ENCODE assay signal across 21 cellular contexts in genomic region chr4:42625366-42625765, GRCh38. TPM values are rescaled to one million over a fixed set of nuclear protein-coding genes. Genes with fewer than 3 reads are reported as not detected.
DNase-seq lines count a peak whose midpoint lies in the region; ATAC-seq, FAIRE-seq and TF ChIP-seq lines count a peak whose summit lies in the region.
"Had no signal": no experiment of that assay in that cellular context is flagged by ENCODE, and none has a peak within 500 bp of the region (broad histone marks: within the 10 kb centered on the region; RNA-seq: fewer than 3 reads in every experiment).

No MANE protein-coding gene starts in this region.

- H3K36me3 Mint-ChIP-seq in activated B cell treated with CpG ODN at 0.5 μM for 24 hours (ENCODE audit: low read depth) = peaks cover 12% of the 10 kb centered on the region
- H3K36me3 Mint-ChIP-seq in naive B cell = no peaks in the 10 kb centered on the region

- no peaks in the 10 kb centered on the region for H3K27me3 ChIP-seq in left lung

- peaks cover 0 to 22% of the 10 kb centered on the region in 2 donors for H3K4me1 ChIP-seq in left lung

- H3K4me3 Mint-ChIP-seq in activated B cell treated with CpG ODN at 0.5 μM for 24 hours (no peak overlapping the region), naive B cell (peak overlapping the region in 1 of 8 donors; percentile 22)

- H3K27me3 Mint-ChIP-seq in activated B cell treated with CpG ODN at 0.5 μM for 24 hours (no peaks in the 10 kb centered on the region), naive B cell (no peaks in the 10 kb centered on the region)

- TF ChIP-seq CTCF in D721Med (IDR thresholded peaks at IDR 0.05; ENCODE audit: insufficient read depth, missing control alignments) = no peak
- TF ChIP-seq CTCF in activated B cell treated with CpG ODN at 0.5 μM for 24 hours (IDR thresholded peaks at IDR 0.05) = no peak
- no peak for TF ChIP-seq CTCF in left lung (IDR thresholded peaks at IDR 0.05)

- no peak for DNase-seq in D721Med (ENCODE audit: insufficient read length, low spot score)
- DNase-seq in GM12892 (ENCODE audit: insufficient read length) = no peak
- no peak for DNase-seq in activated B cell treated with CpG ODN at 0.5 μM for 24 hours
- DNase-seq in naive B cell = no peak
- no peak for DNase-seq in left lung
- DNase-seq: ACHN; GDM1; H7; NCI-H1092 treated with DMSO at 0.1 percent for 48 hours; NCI-H146; NCI-H2029 treated with DMSO at 0.1 percent for 48 hours; NCI-H2171; NCI-H446; NCI-H526 treated with DMSO at 0.1 percent for 48 hours; NK-92 treated with Interleukin-12 subunit alpha and Interleukin-12 subunit beta, amount 100 ng/mL, for 24 hours; SHP77; SK-N-SH had no signal

- ATAC-seq in activated B cell treated with CpG ODN at 0.5 μM for 24 hours (ENCODE audit: low read depth) (no peak), naive B cell (ENCODE audit: low read depth in 2 of 2) (no peak), HG03280 (IDR thresholded peaks at IDR 0.05; ENCODE audit: unreplicated experiment) (no peak), GM19397 (IDR thresholded peaks at IDR 0.05; ENCODE audit: unreplicated experiment) (no peak), HG03039 (IDR thresholded peaks at IDR 0.05; ENCODE audit: unreplicated experiment) (no peak), left lung (no peak)

- H3K36me3 ChIP-seq in left lung = peaks cover 0 to 12% of the 10 kb centered on the region in 2 donors

- H3K4me3 ChIP-seq in left lung = no peak overlapping the region

- no peak overlapping the region for H3K27ac ChIP-seq in left lung
- H3K27ac ChIP-seq: C4-2B had no signal

- intact Hi-C loops in activated B cell treated with CpG ODN at 0.5 μM for 24 hours (cut with micrococcal nuclease) (no loop called here), left lung (cut with DNase I) (no loop called here)

- H3K4me1 Mint-ChIP-seq in activated B cell treated with CpG ODN at 0.5 μM for 24 hours = peaks cover 77% of the 10 kb centered on the region
- H3K4me1 Mint-ChIP-seq in naive B cell = peaks cover 38 to 72% (median 70%) of the 10 kb centered on the region in 3 donors

- FAIRE-seq in D721Med (lab: Jason Lieb, UNC) (peak; percentile 21), GM12892 (lab: Jason Lieb, UNC) (peak; percentile 87)

- H3K27ac Mint-ChIP-seq in activated B cell treated with CpG ODN at 0.5 μM for 24 hours = peak overlapping the region; percentile 95
- peak overlapping the region in 5 of 6 donors; percentile 28 to 95 (median 57) for H3K27ac Mint-ChIP-seq in naive B cell

- CTCF ChIA-PET in activated B cell treated with CpG ODN at 0.5 μM for 24 hours (lab: Charles Lee) = no interaction called here

- TF ChIP-seq POLR2A in GM12892 (IDR thresholded peaks at IDR 0.05; ENCODE audit: low read depth, low read length) = no peak

- POLR2A ChIA-PET in activated B cell treated with CpG ODN at 0.5 μM for 24 hours (lab: Charles Lee) = interaction anchor here (0.9 to 1.6 kb wide), 2 partner anchors 13 to 32 kb away, joined by 3 read pairs; partner anchors contain the start of gene ATP8A1

- H3K9me3 Mint-ChIP-seq in activated B cell treated with CpG ODN at 0.5 μM for 24 hours (peaks cover 4% of the 10 kb centered on the region), naive B cell (peaks cover 0 to 4% (median 0%) of the 10 kb centered on the region in 7 donors)

- H3K9me3 ChIP-seq in left lung = no peaks in the 10 kb centered on the region
- H3K9me3 ChIP-seq: SK-N-SH had no signal

RNA-seq across cellular contexts. Expression of gene ATP8A1, which starts 31.5 kb away (rescaled TPM):
- polyA plus RNA-seq in GM12892 (2012; ENCODE audit: missing spikeins) = 53.0 TPM
- total RNA-seq in activated B cell treated with CpG ODN at 0.5 μM for 24 hours (27.9 and 35.6 TPM in 2 replicates), left lung (10 to 100 TPM; 37.2 to 60.9 TPM)
- 10 to 100 TPM; 16.7 to 31.0 (median 22.2) TPM for polyA plus RNA-seq in naive B cell (ENCODE audit: low read depth in 6 of 6)
